ENCODE assay signal across 2 cellular contexts in the genomic region with DNA sequence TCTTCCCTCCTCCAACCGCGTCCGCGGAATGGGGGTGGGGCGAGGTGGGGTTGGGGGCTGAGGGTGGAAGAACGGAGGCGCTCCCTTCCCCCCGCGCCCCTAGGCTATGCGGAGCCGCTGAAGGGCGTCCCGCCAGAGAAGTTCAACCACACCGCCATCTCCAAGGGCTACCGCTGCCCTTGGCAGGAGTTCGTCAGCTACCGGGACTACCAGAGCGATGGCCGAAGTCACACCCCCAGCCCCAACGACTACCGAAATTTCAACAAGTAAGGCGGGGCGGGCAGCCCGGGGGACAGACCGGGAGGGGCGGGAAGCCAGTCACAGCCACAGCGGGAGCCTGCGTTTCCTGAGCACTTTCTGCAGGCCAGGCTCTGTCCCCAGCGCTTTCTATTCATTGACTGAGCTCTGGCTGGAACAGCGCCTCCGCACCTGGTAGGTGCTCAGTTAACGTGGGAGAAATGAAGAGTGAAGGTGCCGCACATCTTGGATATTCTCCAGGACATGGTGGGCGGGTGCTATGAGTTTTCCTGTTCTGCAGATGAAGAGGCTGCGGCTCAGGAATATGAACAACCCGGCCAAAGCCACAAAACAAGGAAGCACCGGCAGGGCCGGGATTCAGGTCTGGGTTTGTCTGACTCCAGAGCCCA.
TF ChIP-seq lines count a peak whose summit lies in the region.

No MANE protein-coding gene starts in this region.

TF ChIP-seq in A549, 52 proteins besides CTCF, POLR2A, EP300 and RAD21 (continued from another document):
- TF ChIP-seq USF2 (IDR thresholded peaks at IDR 0.05): no peak
- TF ChIP-seq CHD2 (IDR thresholded peaks at IDR 0.05; ENCODE audit: low read length, partially characterized antibody): no peak
- no peak for TF ChIP-seq RFX5 (IDR thresholded peaks at IDR 0.05)
- TF ChIP-seq CHD4 (IDR thresholded peaks at IDR 0.05; ENCODE audit: borderline replicate concordance): no peak
- TF ChIP-seq HES2 (IDR thresholded peaks at IDR 0.05): no peak
- TF ChIP-seq HOXA7 (CRISPR knock-in tag; IDR thresholded peaks at IDR 0.05): no peak
- TF ChIP-seq HOXB5 (CRISPR knock-in tag; IDR thresholded peaks at IDR 0.05): no peak
- TF ChIP-seq, protein P1, sequence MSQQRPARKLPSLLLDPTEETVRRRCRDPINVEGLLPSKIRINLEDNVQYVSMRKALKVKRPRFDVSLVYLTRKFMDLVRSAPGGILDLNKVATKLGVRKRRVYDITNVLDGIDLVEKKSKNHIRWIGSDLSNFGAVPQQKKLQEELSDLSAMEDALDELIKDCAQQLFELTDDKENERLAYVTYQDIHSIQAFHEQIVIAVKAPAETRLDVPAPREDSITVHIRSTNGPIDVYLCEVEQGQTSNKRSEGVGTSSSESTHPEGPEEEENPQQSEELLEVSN (IDR thresholded peaks at IDR 0.05; ENCODE audit: borderline replicate concordance, low read depth): no peak
- TF ChIP-seq CBX2 (IDR thresholded peaks at IDR 0.05; ENCODE audit: borderline replicate concordance, low read depth): no peak
- no peak for TF ChIP-seq ZC3H11A (IDR thresholded peaks at IDR 0.05)
- TF ChIP-seq KDM5A (IDR thresholded peaks at IDR 0.05): no peak
- no peak for TF ChIP-seq NPAS2 (CRISPR knock-in tag; IDR thresholded peaks at IDR 0.05; ENCODE audit: borderline replicate concordance)
- TF ChIP-seq JUNB (IDR thresholded peaks at IDR 0.05): no peak
- TF ChIP-seq ELK1 (IDR thresholded peaks at IDR 0.05; ENCODE audit: low read depth, low read length): no peak
- TF ChIP-seq PHF8 (IDR thresholded peaks at IDR 0.05; ENCODE audit: borderline replicate concordance, low read depth): no peak
- TF ChIP-seq CEBPB (IDR thresholded peaks at IDR 0.05): no peak
- no peak for TF ChIP-seq ZFP36 (IDR thresholded peaks at IDR 0.05; ENCODE audit: borderline replicate concordance, partially characterized antibody)

TF ChIP-seq in WTC11, 78 proteins besides CTCF, POLR2A, EP300 and RAD21 (continued from another document):
- peak; percentile 20; the same call in 1 of the 2 replicates for TF ChIP-seq ZNF281 (CRISPR knock-in tag; IDR thresholded peaks at IDR 0.05)
- TF ChIP-seq, protein P2, sequence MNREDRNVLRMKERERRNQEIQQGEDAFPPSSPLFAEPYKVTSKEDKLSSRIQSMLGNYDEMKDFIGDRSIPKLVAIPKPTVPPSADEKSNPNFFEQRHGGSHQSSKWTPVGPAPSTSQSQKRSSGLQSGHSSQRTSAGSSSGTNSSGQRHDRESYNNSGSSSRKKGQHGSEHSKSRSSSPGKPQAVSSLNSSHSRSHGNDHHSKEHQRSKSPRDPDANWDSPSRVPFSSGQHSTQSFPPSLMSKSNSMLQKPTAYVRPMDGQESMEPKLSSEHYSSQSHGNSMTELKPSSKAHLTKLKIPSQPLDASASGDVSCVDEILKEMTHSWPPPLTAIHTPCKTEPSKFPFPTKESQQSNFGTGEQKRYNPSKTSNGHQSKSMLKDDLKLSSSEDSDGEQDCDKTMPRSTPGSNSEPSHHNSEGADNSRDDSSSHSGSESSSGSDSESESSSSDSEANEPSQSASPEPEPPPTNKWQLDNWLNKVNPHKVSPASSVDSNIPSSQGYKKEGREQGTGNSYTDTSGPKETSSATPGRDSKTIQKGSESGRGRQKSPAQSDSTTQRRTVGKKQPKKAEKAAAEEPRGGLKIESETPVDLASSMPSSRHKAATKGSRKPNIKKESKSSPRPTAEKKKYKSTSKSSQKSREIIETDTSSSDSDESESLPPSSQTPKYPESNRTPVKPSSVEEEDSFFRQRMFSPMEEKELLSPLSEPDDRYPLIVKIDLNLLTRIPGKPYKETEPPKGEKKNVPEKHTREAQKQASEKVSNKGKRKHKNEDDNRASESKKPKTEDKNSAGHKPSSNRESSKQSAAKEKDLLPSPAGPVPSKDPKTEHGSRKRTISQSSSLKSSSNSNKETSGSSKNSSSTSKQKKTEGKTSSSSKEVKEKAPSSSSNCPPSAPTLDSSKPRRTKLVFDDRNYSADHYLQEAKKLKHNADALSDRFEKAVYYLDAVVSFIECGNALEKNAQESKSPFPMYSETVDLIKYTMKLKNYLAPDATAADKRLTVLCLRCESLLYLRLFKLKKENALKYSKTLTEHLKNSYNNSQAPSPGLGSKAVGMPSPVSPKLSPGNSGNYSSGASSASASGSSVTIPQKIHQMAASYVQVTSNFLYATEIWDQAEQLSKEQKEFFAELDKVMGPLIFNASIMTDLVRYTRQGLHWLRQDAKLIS (CRISPR knock-in tag; IDR thresholded peaks at IDR 0.05; ENCODE audit: borderline replicate concordance): peak; percentile 55; the same call in 1 of the 2 replicates
- TF ChIP-seq SMAD3 (CRISPR knock-in tag; IDR thresholded peaks at IDR 0.05; ENCODE audit: borderline replicate concordance): peak; percentile 23; the same call in 1 of the 2 replicates
- TF ChIP-seq KAT7 (CRISPR knock-in tag; IDR thresholded peaks at IDR 0.05; ENCODE audit: borderline replicate concordance): 0 out of 2 replicates have a peak, but pooled peaks have one; percentile 21
- TF ChIP-seq GABPB1 (CRISPR knock-in tag; IDR thresholded peaks at IDR 0.05): no peak
- TF ChIP-seq, protein P3, sequence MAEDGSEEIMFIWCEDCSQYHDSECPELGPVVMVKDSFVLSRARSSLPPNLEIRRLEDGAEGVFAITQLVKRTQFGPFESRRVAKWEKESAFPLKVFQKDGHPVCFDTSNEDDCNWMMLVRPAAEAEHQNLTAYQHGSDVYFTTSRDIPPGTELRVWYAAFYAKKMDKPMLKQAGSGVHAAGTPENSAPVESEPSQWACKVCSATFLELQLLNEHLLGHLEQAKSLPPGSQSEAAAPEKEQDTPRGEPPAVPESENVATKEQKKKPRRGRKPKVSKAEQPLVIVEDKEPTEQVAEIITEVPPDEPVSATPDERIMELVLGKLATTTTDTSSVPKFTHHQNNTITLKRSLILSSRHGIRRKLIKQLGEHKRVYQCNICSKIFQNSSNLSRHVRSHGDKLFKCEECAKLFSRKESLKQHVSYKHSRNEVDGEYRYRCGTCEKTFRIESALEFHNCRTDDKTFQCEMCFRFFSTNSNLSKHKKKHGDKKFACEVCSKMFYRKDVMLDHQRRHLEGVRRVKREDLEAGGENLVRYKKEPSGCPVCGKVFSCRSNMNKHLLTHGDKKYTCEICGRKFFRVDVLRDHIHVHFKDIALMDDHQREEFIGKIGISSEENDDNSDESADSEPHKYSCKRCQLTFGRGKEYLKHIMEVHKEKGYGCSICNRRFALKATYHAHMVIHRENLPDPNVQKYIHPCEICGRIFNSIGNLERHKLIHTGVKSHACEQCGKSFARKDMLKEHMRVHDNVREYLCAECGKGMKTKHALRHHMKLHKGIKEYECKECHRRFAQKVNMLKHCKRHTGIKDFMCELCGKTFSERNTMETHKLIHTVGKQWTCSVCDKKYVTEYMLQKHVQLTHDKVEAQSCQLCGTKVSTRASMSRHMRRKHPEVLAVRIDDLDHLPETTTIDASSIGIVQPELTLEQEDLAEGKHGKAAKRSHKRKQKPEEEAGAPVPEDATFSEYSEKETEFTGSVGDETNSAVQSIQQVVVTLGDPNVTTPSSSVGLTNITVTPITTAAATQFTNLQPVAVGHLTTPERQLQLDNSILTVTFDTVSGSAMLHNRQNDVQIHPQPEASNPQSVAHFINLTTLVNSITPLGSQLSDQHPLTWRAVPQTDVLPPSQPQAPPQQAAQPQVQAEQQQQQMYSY (CRISPR knock-in tag; IDR thresholded peaks at IDR 0.05): no peak
- TF ChIP-seq, protein P4, sequence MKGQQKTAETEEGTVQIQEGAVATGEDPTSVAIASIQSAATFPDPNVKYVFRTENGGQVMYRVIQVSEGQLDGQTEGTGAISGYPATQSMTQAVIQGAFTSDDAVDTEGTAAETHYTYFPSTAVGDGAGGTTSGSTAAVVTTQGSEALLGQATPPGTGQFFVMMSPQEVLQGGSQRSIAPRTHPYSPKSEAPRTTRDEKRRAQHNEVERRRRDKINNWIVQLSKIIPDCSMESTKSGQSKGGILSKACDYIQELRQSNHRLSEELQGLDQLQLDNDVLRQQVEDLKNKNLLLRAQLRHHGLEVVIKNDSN (CRISPR knock-in tag; IDR thresholded peaks at IDR 0.05): no peak
- 0 out of 2 replicates have a peak, but pooled peaks have one; percentile 54 for TF ChIP-seq EMX1 (CRISPR knock-in tag; IDR thresholded peaks at IDR 0.05)
